Comparison of ENCODE assay signal across 8 cellular contexts in the genomic region with DNA sequence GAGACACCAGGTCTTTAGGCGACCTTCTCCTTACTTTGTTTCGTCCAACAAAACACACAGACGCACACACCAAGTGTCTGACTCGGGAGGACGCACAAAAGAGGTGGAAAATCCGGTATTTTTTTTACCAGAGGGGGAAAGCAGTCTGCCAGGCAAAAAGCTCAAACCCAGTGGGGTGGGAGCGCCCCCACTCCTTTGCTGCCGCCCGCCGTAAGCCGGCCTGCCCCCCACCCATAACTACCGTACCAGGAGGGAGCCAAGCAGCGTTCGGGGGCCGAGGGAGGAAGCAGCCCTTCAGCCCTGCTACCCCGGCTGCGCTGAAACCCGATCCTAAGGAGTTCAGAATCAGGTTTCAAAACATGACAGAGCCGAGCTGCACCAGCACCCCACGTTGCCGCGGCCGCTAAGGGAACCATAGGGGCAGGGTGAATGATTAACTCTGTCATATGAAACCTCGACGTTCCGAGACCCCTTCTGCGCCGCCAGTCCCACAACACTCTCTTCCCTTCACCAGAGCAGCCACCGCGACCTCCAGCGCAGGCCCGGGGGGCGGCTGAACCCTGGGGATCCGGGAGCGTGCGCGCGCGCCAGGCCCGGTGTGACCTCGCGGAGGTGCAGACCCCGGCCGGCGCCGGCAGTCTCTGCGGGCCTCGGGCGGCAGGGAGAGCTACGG. TPM values are rescaled to one million over a fixed set of nuclear protein-coding genes. Genes with fewer than 3 reads are reported as not detected.
DNase-seq lines count a peak whose midpoint lies in the region; ATAC-seq and TF ChIP-seq lines count a peak whose summit lies in the region.

No MANE protein-coding gene starts in this region.

- TF ChIP-seq CTCF in activated CD8-positive, alpha-beta T cell treated with anti-CD3 and anti-CD28 coated beads for 36 hours (IDR thresholded peaks at IDR 0.05), result no peak
- TF ChIP-seq CTCF in esophagus muscularis mucosa (IDR thresholded peaks at IDR 0.05), result no peak
- no peak for TF ChIP-seq CTCF in neural cell (IDR thresholded peaks at IDR 0.05; ENCODE audit: poor library complexity, severe bottlenecking)

- CTCF ChIA-PET in activated CD8-positive, alpha-beta T cell treated with anti-CD3 and anti-CD28 coated beads for 36 hours (lab: Charles Lee), result interaction anchor here (1.2 to 1.6 kb wide), 4 partner anchors 11 to 257 kb away, joined by 3 to 8 read pairs (median 4); no protein-coding TSS in a partner anchor

- DNase-seq in CD1c-positive myeloid dendritic cell (ENCODE audit: extremely low spot score) (peak; percentile 15), NCI-H2029 treated with DMSO at 0.1 percent for 48 hours (lab: John Stamatoyannopoulos, UW) (peak; percentile 87), esophagus muscularis mucosa (ENCODE audit: extremely low spot score) (no peak), medulla oblongata (ENCODE audit: extremely low spot score) (no peak)
- DNase-seq in activated CD8-positive, alpha-beta T cell treated with anti-CD3 and anti-CD28 coated beads for 36 hours, result peak; percentile 46

- TF ChIP-seq EP300 in esophagus muscularis mucosa (IDR thresholded peaks at IDR 0.05) (no peak), neural cell (conservative IDR thresholded peaks at IDR 0.05; ENCODE audit: poor library complexity, severe bottlenecking) (no peak)

- WGBS in esophagus muscularis mucosa, result under 1% methylated on average over 28 of the region's 50 CpGs

- peaks cover 16% of the 10 kb centered on the region for H3K4me1 Mint-ChIP-seq in activated CD8-positive, alpha-beta T cell treated with anti-CD3 and anti-CD28 coated beads for 36 hours (ENCODE audit: low read depth)

- H4K20me1 ChIP-seq in neural cell (ENCODE audit: insufficient read depth), result no peaks in the 10 kb centered on the region

- ATAC-seq in GM21737 (IDR thresholded peaks at IDR 0.05; ENCODE audit: unreplicated experiment) (peak; percentile 33), GM21367 (IDR thresholded peaks at IDR 0.05; ENCODE audit: unreplicated experiment) (no peak)
- peak; percentile 38 for ATAC-seq in activated CD8-positive, alpha-beta T cell treated with anti-CD3 and anti-CD28 coated beads for 36 hours

- peak overlapping the region; percentile 44 for H3K4me2 ChIP-seq in neural cell (ENCODE audit: low read length)

- intact Hi-C loops in activated CD8-positive, alpha-beta T cell treated with anti-CD3 and anti-CD28 coated beads for 36 hours (cut with micrococcal nuclease), result loop anchor here (5.0 to 10.0 kb wide), 2 partner anchors 70 to 303 kb away; no protein-coding TSS in a partner anchor
- intact Hi-C loops in esophagus muscularis mucosa (cut with DNase I), result loop anchor here (5.0 kb wide), 2 partner anchors 65 to 305 kb away; no protein-coding TSS in a partner anchor

- H3K36me3 ChIP-seq in esophagus muscularis mucosa (no peaks in the 10 kb centered on the region), neural cell (ENCODE audit: insufficient read depth, low read length) (no peaks in the 10 kb centered on the region)

- POLR2A ChIA-PET in activated CD8-positive, alpha-beta T cell treated with anti-CD3 and anti-CD28 coated beads for 36 hours (lab: Charles Lee), result interaction anchor here (1.0 to 2.7 kb wide), 2 partner anchors 11 to 31 kb away, joined by 3 to 10 read pairs; no protein-coding TSS in a partner anchor

- no peak overlapping the region for H3K27ac Mint-ChIP-seq in activated CD8-positive, alpha-beta T cell treated with anti-CD3 and anti-CD28 coated beads for 36 hours

- H3K36me3 Mint-ChIP-seq in activated CD8-positive, alpha-beta T cell treated with anti-CD3 and anti-CD28 coated beads for 36 hours (ENCODE audit: low read depth), result no peaks in the 10 kb centered on the region

- H3K27me3 ChIP-seq in esophagus muscularis mucosa (peaks cover 0 to 27% (median 0%) of the 10 kb centered on the region in 4 donors), neural cell (ENCODE audit: insufficient read depth, low read depth, low read length) (peaks cover 46% of the 10 kb centered on the region)

- H3K27me3 Mint-ChIP-seq in activated CD8-positive, alpha-beta T cell treated with anti-CD3 and anti-CD28 coated beads for 36 hours, result peaks cover 59% of the 10 kb centered on the region

- H3K4me3 ChIP-seq in esophagus muscularis mucosa (peak overlapping the region; percentile 71 to 82 (median 76)), neural cell (ENCODE audit: low read length) (peak overlapping the region; percentile 96)

- H3K27ac ChIP-seq in esophagus muscularis mucosa (replicated peaks in 1 of 4) (peak overlapping the region; percentile 69 to 84 (median 72)), neural cell (ENCODE audit: low read length) (no peak overlapping the region)

- peak overlapping the region; percentile 33 for H2AFZ ChIP-seq in neural cell (ENCODE audit: low read depth, low read length)

- no peak for TF ChIP-seq POLR2A in esophagus muscularis mucosa (IDR thresholded peaks at IDR 0.05; ENCODE audit: low read depth)

- H3K9me3 Mint-ChIP-seq in activated CD8-positive, alpha-beta T cell treated with anti-CD3 and anti-CD28 coated beads for 36 hours, result no peaks in the 10 kb centered on the region

- H3F3A ChIP-seq in neural cell (ENCODE audit: insufficient read depth, low read length, poor library complexity, severe bottlenecking), result no peaks in the 10 kb centered on the region

- H3K9me3 ChIP-seq in esophagus muscularis mucosa, result no peaks in the 10 kb centered on the region
- no peaks in the 10 kb centered on the region for H3K9me3 ChIP-seq in neural cell (ENCODE audit: low read length)

- peak overlapping the region; percentile 76 for H3K4me3 Mint-ChIP-seq in activated CD8-positive, alpha-beta T cell treated with anti-CD3 and anti-CD28 coated beads for 36 hours

- peak; percentile 10 for TF ChIP-seq RAD21 in neural cell (conservative IDR thresholded peaks at IDR 0.05)

- H3K9ac ChIP-seq in neural cell (ENCODE audit: low read length), result peak overlapping the region; percentile 66

- no peaks in the 10 kb centered on the region for H3K79me2 ChIP-seq in neural cell (replicated peaks; ENCODE audit: insufficient read depth, low read length)

- H3K9me2 ChIP-seq in neural cell (ENCODE audit: insufficient read depth, low read length), result no peaks in the 10 kb centered on the region

- peaks cover 20 to 36% (median 25%) of the 10 kb centered on the region in 4 donors for H3K4me1 ChIP-seq in esophagus muscularis mucosa

TF ChIP-seq in neural cell, 6 proteins besides CTCF, POLR2A, EP300 and RAD21:
- no peak for TF ChIP-seq TAF1 (IDR thresholded peaks at IDR 0.05; ENCODE audit: low read depth)
- TF ChIP-seq SMC3 (conservative IDR thresholded peaks at IDR 0.05; ENCODE audit: poor library complexity), result no peak
- no peak for TF ChIP-seq EZH2 (IDR thresholded peaks at IDR 0.05; ENCODE audit: borderline replicate concordance, insufficient read depth, low read length, poor library complexity, severe bottlenecking)
- TF ChIP-seq MXI1 (conservative IDR thresholded peaks at IDR 0.05; ENCODE audit: poor library complexity, severe bottlenecking), result peak; percentile 36

RNA-seq across cellular contexts. Expression of a gene that starts 1.9 kb away (rescaled TPM):
- not detected for total RNA-seq in activated CD8-positive, alpha-beta T cell treated with anti-CD3 and anti-CD28 coated beads for 36 hours
- 1 to 10 TPM; 1.7 to 4.2 (median 2.7) TPM for total RNA-seq in esophagus muscularis mucosa
- 1.1 and 1.3 TPM in 2 replicates for polyA plus RNA-seq in neural cell
- polyA minus RNA-seq in neural cell, result 4.4 and 6.0 TPM in 2 replicates

RNA-seq across cellular contexts. Expression of a gene that starts 12.3 kb away (rescaled TPM):
- 10 to 100 TPM; 41.6 to 44.1 TPM for total RNA-seq in activated CD8-positive, alpha-beta T cell treated with anti-CD3 and anti-CD28 coated beads for 36 hours
- total RNA-seq in esophagus muscularis mucosa, result 10 to 100 TPM; 34.9 to 48.2 (median 38.1) TPM
- 82.8 and 104 TPM in 2 replicates for polyA plus RNA-seq in neural cell
- 121 and 164 TPM in 2 replicates for polyA minus RNA-seq in neural cell

Comparison
In these comparisons a context has a peak if more than half of its experiments do, and no peak if none do; other contexts are left out.
1. DNase-seq: peak in CD1c-positive myeloid dendritic cell (single experiment), NCI-H2029 treated with DMSO at 0.1 percent for 48 hours (single experiment) and activated CD8-positive, alpha-beta T cell treated with anti-CD3 and anti-CD28 coated beads for 36 hours (single experiment); none in esophagus muscularis mucosa (single experiment) and medulla oblongata (single experiment).